ENCODE assay signal across 8 cellular contexts in the genomic region with DNA sequence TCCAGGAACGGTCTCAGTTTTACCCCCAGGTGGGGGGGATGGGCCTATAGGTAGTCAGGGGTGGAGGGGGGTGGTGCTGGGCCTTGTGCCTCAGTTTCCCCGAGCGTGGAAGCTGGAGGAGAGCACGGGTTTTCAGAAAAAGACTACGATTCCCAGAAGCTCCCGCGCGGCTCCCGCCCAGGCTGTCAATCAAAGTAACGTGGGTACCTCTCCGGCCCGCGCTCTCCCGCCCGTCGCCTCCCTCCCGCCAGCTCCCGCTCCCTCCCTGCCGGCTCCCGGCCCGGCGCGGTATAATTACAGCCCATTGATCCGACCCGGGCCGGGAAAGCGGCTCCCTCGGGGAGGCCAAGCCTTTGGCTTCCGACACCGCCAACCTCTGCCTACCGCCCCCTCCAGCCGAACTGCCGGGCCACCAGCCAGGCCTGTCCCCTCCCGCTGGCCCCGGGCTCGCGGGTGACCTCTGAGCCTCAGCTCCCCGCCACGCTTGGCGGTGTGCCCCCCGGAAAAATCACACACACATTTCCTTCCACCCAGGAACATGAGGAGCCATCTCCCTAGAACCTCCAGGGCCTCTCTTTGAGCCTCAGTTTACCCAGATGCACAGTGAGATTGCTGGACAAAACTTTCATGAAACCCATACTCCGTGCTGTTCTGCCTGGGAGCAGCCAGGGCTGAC. TPM values are rescaled to one million over a fixed set of nuclear protein-coding genes. Genes with fewer than 3 reads are reported as not detected.
DNase-seq lines count a peak whose midpoint lies in the region; ATAC-seq and TF ChIP-seq lines count a peak whose summit lies in the region.

No MANE protein-coding gene starts in this region.

- peak overlapping the region; percentile 69 for H3K4me2 ChIP-seq in Karpas-422 (ENCODE audit: low read depth, low read length, poor library complexity, severe bottlenecking)
- peak overlapping the region; percentile 83 for H3K4me2 ChIP-seq in fibroblast of lung (ENCODE audit: extremely low read depth, insufficient read depth, low read length)

- H3K9me3 Mint-ChIP-seq in CD4-positive, CD25-positive, alpha-beta regulatory T cell: peaks cover 0 to 2% (median 0%) of the 10 kb centered on the region in 7 donors
- no peaks in the 10 kb centered on the region for H3K9me3 Mint-ChIP-seq in activated T-helper 17 cell treated with anti-CD3 and anti-CD28 coated beads, Interleukin-2, amount 50 U/mL, for 72 hours
- peaks cover 0 to 5% (median 0%) of the 10 kb centered on the region in 11 donors for H3K9me3 Mint-ChIP-seq in naive thymus-derived CD4-positive, alpha-beta T cell
- no peaks in the 10 kb centered on the region for H3K9me3 Mint-ChIP-seq in stimulated activated effector memory CD8-positive, alpha-beta T cell treated with anti-CD3 and anti-CD28 coated beads, Interleukin-12 subunit alpha, Interleukin-12 subunit beta, amount 100 ng/mL, for 72 hours

- TF ChIP-seq CTCF in fibroblast of lung (conservative IDR thresholded peaks at IDR 0.05 in 1 of 2, IDR thresholded peaks at IDR 0.05 in 1 of 2; ENCODE audit: low read depth in 1 of 2, low read length in 2 of 2): no peak

- H2AFZ ChIP-seq in Karpas-422 (ENCODE audit: low read length): peak overlapping the region; percentile 88
- peak overlapping the region; percentile 74 for H2AFZ ChIP-seq in fibroblast of lung (ENCODE audit: low read length)

- no peaks in the 10 kb centered on the region for H3K9me3 ChIP-seq in CD4-positive, CD25-positive, alpha-beta regulatory T cell (ENCODE audit: control insufficient read depth in 2 of 2, low read length in 2 of 2)
- H3K9me3 ChIP-seq in Karpas-422 (ENCODE audit: low read length): no peaks in the 10 kb centered on the region
- no peaks in the 10 kb centered on the region for H3K9me3 ChIP-seq in fibroblast of lung (ENCODE audit: control insufficient read depth, insufficient read depth, low read depth, low read length)
- no peaks in the 10 kb centered on the region for H3K9me3 ChIP-seq in naive thymus-derived CD4-positive, alpha-beta T cell (ENCODE audit: control insufficient read depth in 2 of 3, low read length in 3 of 3)

- CTCF ChIA-PET in naive thymus-derived CD4-positive, alpha-beta T cell (lab: Charles Lee): interaction anchor here (0.6 to 2.7 kb wide), 9 partner anchors 9 to 96 kb away, joined by 3 to 18 read pairs (median 5); partner anchors contain the start of gene TLE5

- peaks cover 28% of the 10 kb centered on the region for H3K27me3 Mint-ChIP-seq in CD4-positive, CD25-positive, alpha-beta regulatory T cell
- no peaks in the 10 kb centered on the region for H3K27me3 Mint-ChIP-seq in activated T-helper 17 cell treated with anti-CD3 and anti-CD28 coated beads, Interleukin-2, amount 50 U/mL, for 72 hours
- peaks cover 0 to 35% (median 0%) of the 10 kb centered on the region in 5 donors for H3K27me3 Mint-ChIP-seq in naive thymus-derived CD4-positive, alpha-beta T cell

- H3K36me3 ChIP-seq in CD4-positive, CD25-positive, alpha-beta regulatory T cell (ENCODE audit: control insufficient read depth, insufficient read depth, low read length): no peaks in the 10 kb centered on the region
- H3K36me3 ChIP-seq in Karpas-422 (ENCODE audit: insufficient read depth, low read length) (no peaks in the 10 kb centered on the region), fibroblast of lung (ENCODE audit: control insufficient read depth, insufficient read depth, low read length) (no peaks in the 10 kb centered on the region)
- no peaks in the 10 kb centered on the region for H3K36me3 ChIP-seq in naive thymus-derived CD4-positive, alpha-beta T cell (ENCODE audit: control insufficient read depth in 2 of 3, insufficient read depth in 3 of 3, low read length in 3 of 3)

- H3K79me2 ChIP-seq in Karpas-422 (ENCODE audit: low read length) (no peaks in the 10 kb centered on the region), fibroblast of lung (ENCODE audit: control insufficient read depth, insufficient read depth, low read length) (no peaks in the 10 kb centered on the region)

- no peaks in the 10 kb centered on the region for H3K27me3 ChIP-seq in CD4-positive, CD25-positive, alpha-beta regulatory T cell (ENCODE audit: control insufficient read depth, insufficient read depth, low read length)
- H3K27me3 ChIP-seq in Karpas-422 (ENCODE audit: low read length) (no peaks in the 10 kb centered on the region), fibroblast of lung (ENCODE audit: control insufficient read depth, insufficient read depth, low read length) (peaks cover 4% of the 10 kb centered on the region)
- no peaks in the 10 kb centered on the region for H3K27me3 ChIP-seq in naive thymus-derived CD4-positive, alpha-beta T cell (ENCODE audit: control insufficient read depth in 2 of 2, insufficient read depth in 2 of 2, low read length in 2 of 2)

- peak overlapping the region; percentile 85 for H3K4me3 ChIP-seq in CD4-positive, CD25-positive, alpha-beta regulatory T cell (ENCODE audit: low read depth, low read length)
- H3K4me3 ChIP-seq in Karpas-422 (ENCODE audit: low read length): peak overlapping the region; percentile 62
- H3K4me3 ChIP-seq in fibroblast of lung (replicated peaks in 1 of 4; ENCODE audit: control extremely low read depth in 1 of 4, insufficient read depth in 1 of 4, low read depth in 3 of 4, low read length in 4 of 4): peak overlapping the region; percentile 36 to 66 (median 62)
- H3K4me3 ChIP-seq in naive thymus-derived CD4-positive, alpha-beta T cell (ENCODE audit: low read length): peak overlapping the region; percentile 95

- POLR2A ChIA-PET in naive thymus-derived CD4-positive, alpha-beta T cell (lab: Charles Lee): interaction anchor here (0.5 to 9.9 kb wide), 18 partner anchors 8 to 1594 kb away, joined by 3 to 359 read pairs (median 5); partner anchors contain the start of genes TLE5 and TLE6

- H4K20me1 ChIP-seq in Karpas-422 (ENCODE audit: insufficient read depth, low read depth, low read length) (no peaks in the 10 kb centered on the region), fibroblast of lung (ENCODE audit: control insufficient read depth, extremely low read depth, insufficient read depth, low read length) (no peaks in the 10 kb centered on the region)

- H3K4me3 Mint-ChIP-seq in CD4-positive, CD25-positive, alpha-beta regulatory T cell: peak overlapping the region; percentile 93 to 98 (median 96)
- H3K4me3 Mint-ChIP-seq in activated T-helper 17 cell treated with anti-CD3 and anti-CD28 coated beads, Interleukin-2, amount 50 U/mL, for 72 hours: peak overlapping the region; percentile 94
- peak overlapping the region; percentile 88 to 97 (median 94) for H3K4me3 Mint-ChIP-seq in naive thymus-derived CD4-positive, alpha-beta T cell
- H3K4me3 Mint-ChIP-seq in stimulated activated effector memory CD8-positive, alpha-beta T cell treated with anti-CD3 and anti-CD28 coated beads, Interleukin-12 subunit alpha, Interleukin-12 subunit beta, amount 100 ng/mL, for 72 hours: peak overlapping the region; percentile 91

- peak overlapping the region; percentile 89 for H3K27ac ChIP-seq in CD4-positive, CD25-positive, alpha-beta regulatory T cell (ENCODE audit: insufficient read depth, low read length, poor library complexity, severe bottlenecking)
- H3K27ac ChIP-seq in Karpas-422 (ENCODE audit: low read length) (no peak overlapping the region), fibroblast of lung (ENCODE audit: insufficient read depth, low read length) (peak overlapping the region; percentile 63)
- H3K27ac ChIP-seq in naive thymus-derived CD4-positive, alpha-beta T cell (ENCODE audit: low read depth, low read length): peak overlapping the region; percentile 76

- H3K36me3 Mint-ChIP-seq in CD4-positive, CD25-positive, alpha-beta regulatory T cell: no peaks in the 10 kb centered on the region
- peaks cover 6% of the 10 kb centered on the region for H3K36me3 Mint-ChIP-seq in activated T-helper 17 cell treated with anti-CD3 and anti-CD28 coated beads, Interleukin-2, amount 50 U/mL, for 72 hours (ENCODE audit: low read depth)
- no peaks in the 10 kb centered on the region for H3K36me3 Mint-ChIP-seq in naive thymus-derived CD4-positive, alpha-beta T cell
- H3K36me3 Mint-ChIP-seq in stimulated activated effector memory CD8-positive, alpha-beta T cell treated with anti-CD3 and anti-CD28 coated beads, Interleukin-12 subunit alpha, Interleukin-12 subunit beta, amount 100 ng/mL, for 72 hours: peaks cover 21% of the 10 kb centered on the region

- H3K9ac ChIP-seq in Karpas-422 (ENCODE audit: low read length): peak overlapping the region; percentile 58
- H3K9ac ChIP-seq in fibroblast of lung (ENCODE audit: insufficient read depth, low read length): peak overlapping the region; percentile 46

- H3K4me1 ChIP-seq in CD4-positive, CD25-positive, alpha-beta regulatory T cell (ENCODE audit: control insufficient read depth, insufficient read depth, low read length, poor library complexity, severe bottlenecking): peaks cover 25% of the 10 kb centered on the region
- H3K4me1 ChIP-seq in Karpas-422 (ENCODE audit: low read length): peaks cover 15% of the 10 kb centered on the region
- peaks cover 12% of the 10 kb centered on the region for H3K4me1 ChIP-seq in fibroblast of lung (ENCODE audit: control insufficient read depth, extremely low read depth, insufficient read depth, low read length)
- H3K4me1 ChIP-seq in naive thymus-derived CD4-positive, alpha-beta T cell (ENCODE audit: control insufficient read depth in 2 of 2, insufficient read depth in 2 of 2, low read length in 2 of 2): peaks cover 11 to 16% of the 10 kb centered on the region in 2 donors

- intact Hi-C loops in naive thymus-derived CD4-positive, alpha-beta T cell (cut with micrococcal nuclease): loop anchor here (1.0 to 5.0 kb wide), 3 partner anchors 8 to 951 kb away; partner anchors contain the start of genes EEF2 (in 1 of the 2) and NCLN (in 1 of the 2)

- DNase-seq in CD4-positive, CD25-positive, alpha-beta regulatory T cell: peak; percentile 73 to 87 (median 83)
- DNase-seq in Karpas-422 (peak; percentile 89), RKO (ENCODE audit: low spot score) (peak; percentile 94), fibroblast of lung (ENCODE audit: low read depth in 2 of 2) (peak; percentile 86 to 92)
- peak; percentile 66 to 87 (median 82) for DNase-seq in naive thymus-derived CD4-positive, alpha-beta T cell
- peak; percentile 82 to 91 for DNase-seq in stimulated activated effector memory CD8-positive, alpha-beta T cell treated with anti-CD3 and anti-CD28 coated beads, Interleukin-12 subunit alpha, Interleukin-12 subunit beta, amount 100 ng/mL, for 72 hours (ENCODE audit: low spot score in 2 of 2)

- no peaks in the 10 kb centered on the region for H3K9me2 ChIP-seq in Karpas-422 (replicated peaks; ENCODE audit: insufficient read depth, low read length)

- H3K27ac Mint-ChIP-seq in CD4-positive, CD25-positive, alpha-beta regulatory T cell: peak overlapping the region; percentile 96 to 99 (median 98)
- H3K27ac Mint-ChIP-seq in activated T-helper 17 cell treated with anti-CD3 and anti-CD28 coated beads, Interleukin-2, amount 50 U/mL, for 72 hours: peak overlapping the region; percentile 99
- peak overlapping the region; percentile 92 to 99 (median 98) for H3K27ac Mint-ChIP-seq in naive thymus-derived CD4-positive, alpha-beta T cell
- peak overlapping the region; percentile 97 for H3K27ac Mint-ChIP-seq in stimulated activated effector memory CD8-positive, alpha-beta T cell treated with anti-CD3 and anti-CD28 coated beads, Interleukin-12 subunit alpha, Interleukin-12 subunit beta, amount 100 ng/mL, for 72 hours

- ATAC-seq in CD4-positive, CD25-positive, alpha-beta regulatory T cell (ENCODE audit: low read depth in 2 of 2): peak; percentile 44 to 50
- peak; percentile 28 for ATAC-seq in GM21526 (IDR thresholded peaks at IDR 0.05; ENCODE audit: low FRiP score, unreplicated experiment)
- peak; percentile 69 for ATAC-seq in activated T-helper 17 cell treated with anti-CD3 and anti-CD28 coated beads, Interleukin-2, amount 50 U/mL, for 72 hours (replicated peaks)
- ATAC-seq in naive thymus-derived CD4-positive, alpha-beta T cell: peak; percentile 64
- peak; percentile 77 for ATAC-seq in stimulated activated effector memory CD8-positive, alpha-beta T cell treated with anti-CD3 and anti-CD28 coated beads, Interleukin-12 subunit alpha, Interleukin-12 subunit beta, amount 100 ng/mL, for 72 hours

- H3K4me1 Mint-ChIP-seq in CD4-positive, CD25-positive, alpha-beta regulatory T cell: peaks cover 0 to 52% (median 15%) of the 10 kb centered on the region in 4 donors
- peaks cover 9% of the 10 kb centered on the region for H3K4me1 Mint-ChIP-seq in activated T-helper 17 cell treated with anti-CD3 and anti-CD28 coated beads, Interleukin-2, amount 50 U/mL, for 72 hours
- peaks cover 21 to 40% (median 27%) of the 10 kb centered on the region in 7 donors for H3K4me1 Mint-ChIP-seq in naive thymus-derived CD4-positive, alpha-beta T cell
- H3K4me1 Mint-ChIP-seq in stimulated activated effector memory CD8-positive, alpha-beta T cell treated with anti-CD3 and anti-CD28 coated beads, Interleukin-12 subunit alpha, Interleukin-12 subunit beta, amount 100 ng/mL, for 72 hours: peaks cover 40% of the 10 kb centered on the region

RNA-seq across cellular contexts. Expression of gene TLE2, which starts 7.2 kb away (rescaled TPM):
- 9.3 TPM for total RNA-seq in CD4-positive, CD25-positive, alpha-beta regulatory T cell
- polyA plus RNA-seq in CD4-positive, CD25-positive, alpha-beta regulatory T cell: 1 to 10 TPM; 3.1 to 4.5 (median 3.9) TPM
- total RNA-seq in Karpas-422 (2014; rRNA removed; shearing (Covaris generic); ENCODE audit: low replicate concordance): not detected in 2 replicates
- 1 to 10 TPM; 2.5 to 3.5 TPM for total RNA-seq in activated T-helper 17 cell treated with anti-CD3 and anti-CD28 coated beads, Interleukin-2, amount 50 U/mL, for 72 hours
- total RNA-seq in fibroblast of lung: 3.8 and 4.9 TPM in 2 replicates
- polyA plus RNA-seq in fibroblast of lung: 0.90 and 1.8 TPM in 2 replicates
- polyA plus RNA-seq in fibroblast of lung (2012): 1.7 and 2.1 TPM in 2 replicates
- polyA minus RNA-seq in fibroblast of lung (ENCODE audit: low replicate concordance): 1.4 and 2.2 TPM in 2 replicates
- total RNA-seq in naive thymus-derived CD4-positive, alpha-beta T cell: 10 to 100 TPM in 4 of 5 experiments, 1 to 10 TPM in 1; 1.1 to 33.6 (median 19.9) TPM
- 10 to 100 TPM; 10.8 to 13.1 TPM for polyA plus RNA-seq in naive thymus-derived CD4-positive, alpha-beta T cell

RNA-seq across cellular contexts. Expression of gene TLE5, which starts 26.0 kb away (rescaled TPM):
- total RNA-seq in CD4-positive, CD25-positive, alpha-beta regulatory T cell: 1,009 TPM
- 100 to 1,000 TPM; 608 to 773 (median 661) TPM for polyA plus RNA-seq in CD4-positive, CD25-positive, alpha-beta regulatory T cell
- total RNA-seq in Karpas-422 (2014; rRNA removed; shearing (Covaris generic); ENCODE audit: low replicate concordance): 146 and 233 TPM in 2 replicates
- 100 to 1,000 TPM; 348 to 436 TPM for total RNA-seq in activated T-helper 17 cell treated with anti-CD3 and anti-CD28 coated beads, Interleukin-2, amount 50 U/mL, for 72 hours
- 111 and 173 TPM in 2 replicates for total RNA-seq in fibroblast of lung
- polyA plus RNA-seq in fibroblast of lung: 319 and 328 TPM in 2 replicates
- 381 and 398 TPM in 2 replicates for polyA plus RNA-seq in fibroblast of lung (2012)
- 594 and 771 TPM in 2 replicates for polyA minus RNA-seq in fibroblast of lung (ENCODE audit: low replicate concordance)
- total RNA-seq in naive thymus-derived CD4-positive, alpha-beta T cell: 1,000 to 10,000 TPM in 2 of 5 experiments, 100 to 1,000 TPM in 3; 658 to 1,102 (median 755) TPM
- 100 to 1,000 TPM; 643 to 982 TPM for polyA plus RNA-seq in naive thymus-derived CD4-positive, alpha-beta T cell

RNA-seq across cellular contexts. Expression of gene GNA11, which starts 57.9 kb away (rescaled TPM):
- 0.81 TPM for total RNA-seq in CD4-positive, CD25-positive, alpha-beta regulatory T cell
- under 1 TPM in 3 of 4 donors, not detected in 1; 0.21 to 0.44 (median 0.23) TPM for polyA plus RNA-seq in CD4-positive, CD25-positive, alpha-beta regulatory T cell
- 0.58 and 2.6 TPM in 2 replicates for total RNA-seq in Karpas-422 (2014; rRNA removed; shearing (Covaris generic); ENCODE audit: low replicate concordance)
- total RNA-seq in activated T-helper 17 cell treated with anti-CD3 and anti-CD28 coated beads, Interleukin-2, amount 50 U/mL, for 72 hours: 1 to 10 TPM; 1.9 to 2.6 TPM
- total RNA-seq in fibroblast of lung: 40.8 and 46.2 TPM in 2 replicates
- polyA plus RNA-seq in fibroblast of lung: 43.7 and 61.4 TPM in 2 replicates
- 58.8 and 73.6 TPM in 2 replicates for polyA plus RNA-seq in fibroblast of lung (2012)
- 184 and 228 TPM in 2 replicates for polyA minus RNA-seq in fibroblast of lung (ENCODE audit: low replicate concordance)
- total RNA-seq in naive thymus-derived CD4-positive, alpha-beta T cell: 10 to 100 TPM in 1 of 5 experiments, 1 to 10 TPM in 4; 1.2 to 11.2 (median 7.2) TPM
- polyA plus RNA-seq in naive thymus-derived CD4-positive, alpha-beta T cell: 1 to 10 TPM in 1 of 2 donors, under 1 TPM in 1; 0.92 to 1.3 TPM

RNA-seq across cellular contexts. Expression of gene TLE6, which starts 58.9 kb away (rescaled TPM):
- not detected for total RNA-seq in CD4-positive, CD25-positive, alpha-beta regulatory T cell
- not detected for polyA plus RNA-seq in CD4-positive, CD25-positive, alpha-beta regulatory T cell
- 3.4 and 5.0 TPM in 2 replicates for total RNA-seq in Karpas-422 (2014; rRNA removed; shearing (Covaris generic); ENCODE audit: low replicate concordance)
- total RNA-seq in activated T-helper 17 cell treated with anti-CD3 and anti-CD28 coated beads, Interleukin-2, amount 50 U/mL, for 72 hours: 1 to 10 TPM; 4.1 to 4.2 TPM
- 0.51 and 1.7 TPM in 2 replicates for total RNA-seq in fibroblast of lung
- 0.24 and 0.56 TPM in 2 replicates for polyA plus RNA-seq in fibroblast of lung
- 0.59 and 1.3 TPM in 2 replicates for polyA plus RNA-seq in fibroblast of lung (2012)
- polyA minus RNA-seq in fibroblast of lung (ENCODE audit: low replicate concordance): 7.1 TPM in 1 of 2 replicates, not detected in the other
- total RNA-seq in naive thymus-derived CD4-positive, alpha-beta T cell: under 1 TPM in 2 of 5 experiments, not detected in 3; 0.60 to 0.64 TPM
- under 1 TPM in 1 of 2 donors, not detected in 1; 0.52 TPM for polyA plus RNA-seq in naive thymus-derived CD4-positive, alpha-beta T cell
